In the genomic region with DNA sequence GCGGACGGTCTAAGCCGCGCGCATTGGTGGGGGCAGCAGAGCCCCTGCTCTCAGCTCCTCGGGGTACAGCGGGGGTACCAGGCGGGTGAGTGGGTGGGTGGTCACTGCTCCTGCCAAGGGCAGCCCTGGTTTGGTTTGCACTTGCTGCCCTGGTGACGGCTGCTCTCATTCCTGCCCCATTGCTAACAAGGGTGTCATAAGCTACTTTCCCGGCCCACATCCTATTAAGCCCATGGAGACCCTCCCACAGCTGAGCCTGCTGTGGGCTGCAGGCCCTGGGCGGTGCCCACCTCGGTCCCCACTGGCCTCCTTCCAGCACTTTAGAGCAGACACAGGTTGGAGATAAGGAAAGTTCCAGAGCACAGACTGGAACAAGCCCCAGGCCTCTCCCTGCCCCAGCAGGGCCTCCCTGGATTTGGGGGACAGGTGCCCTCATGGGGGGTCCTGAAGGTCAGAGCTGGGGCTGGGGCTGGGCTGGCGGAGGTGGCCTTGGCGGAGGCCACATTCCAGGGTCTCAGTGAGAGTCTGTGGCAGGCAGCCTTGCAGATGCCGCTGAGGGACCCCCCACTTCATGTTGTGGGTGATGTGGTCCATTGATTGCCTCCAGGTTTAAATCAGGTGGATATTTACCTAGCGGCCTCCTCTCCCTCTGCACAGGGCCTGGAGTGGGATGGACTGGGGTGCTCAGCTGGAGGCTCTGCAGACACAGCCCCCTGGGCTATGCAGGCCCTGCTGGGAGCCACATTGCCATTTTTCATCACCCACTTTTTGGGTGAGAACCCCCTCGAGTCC, we compare ENCODE assay signal across 19 cellular contexts. TPM values are rescaled to one million over a fixed set of nuclear protein-coding genes. Genes with fewer than 3 reads are reported as not detected.
DNase-seq lines count a peak whose midpoint lies in the region; ATAC-seq, FAIRE-seq and TF ChIP-seq lines count a peak whose summit lies in the region.
"Had no signal": no experiment of that assay in that cellular context is flagged by ENCODE, and none has a peak within 500 bp of the region (broad histone marks: within the 10 kb centered on the region; RNA-seq: fewer than 3 reads in every experiment).

No MANE protein-coding gene starts in this region.

- 76 to 78% methylated on average over 14 to 17 of the region's 17 CpGs for WGBS in esophagus, 2 donors

- TF ChIP-seq POLR2A in uterus (IDR thresholded peaks at IDR 0.05) (no peak), H54 (IDR thresholded peaks at IDR 0.05; ENCODE audit: low read depth, low read length) (no peak)

- peaks cover 56% of the 10 kb centered on the region for H3K4me1 Mint-ChIP-seq in nephron
- H3K4me1 Mint-ChIP-seq in stimulated activated effector memory CD8-positive, alpha-beta T cell treated with anti-CD3 and anti-CD28 coated beads, Interleukin-12 subunit alpha, Interleukin-12 subunit beta, amount 100 ng/mL, for 72 hours: no peaks in the 10 kb centered on the region

- no peaks in the 10 kb centered on the region for H3K9me3 Mint-ChIP-seq in nephron
- no peaks in the 10 kb centered on the region for H3K9me3 Mint-ChIP-seq in stimulated activated effector memory CD8-positive, alpha-beta T cell treated with anti-CD3 and anti-CD28 coated beads, Interleukin-12 subunit alpha, Interleukin-12 subunit beta, amount 100 ng/mL, for 72 hours
- H3K9me3 Mint-ChIP-seq: CD8-positive, alpha-beta T cell had no signal

- ATAC-seq in Right ventricle myocardium superior (ENCODE audit: poor library complexity): peak; percentile 3
- ATAC-seq in left ventricle myocardium superior: no peak
- no peak for ATAC-seq in stimulated activated effector memory CD8-positive, alpha-beta T cell treated with anti-CD3 and anti-CD28 coated beads, Interleukin-12 subunit alpha, Interleukin-12 subunit beta, amount 100 ng/mL, for 72 hours
- ATAC-seq: CD8-positive, alpha-beta T cell; GM12878 had no signal

- FAIRE-seq in H54 (lab: Jason Lieb, UNC): no peak
- FAIRE-seq: GM12878 had no signal

- no peak overlapping the region for H3K9ac ChIP-seq in MM.1S (ENCODE audit: low read length)

- H2AFZ ChIP-seq in MM.1S (ENCODE audit: low read length): no peak overlapping the region

- H3K27ac ChIP-seq in esophagus (ENCODE audit: low read depth in 2 of 2, low read length in 1 of 2) (peak overlapping the region; percentile 32 to 54), uterus (peak overlapping the region; percentile 33 to 68), MM.1S (ENCODE audit: low read length) (no peak overlapping the region)

- H3K9me3 ChIP-seq in esophagus (ENCODE audit: control insufficient read depth in 2 of 2, insufficient read depth in 1 of 2, low read depth in 1 of 2, low read length in 1 of 2) (no peaks in the 10 kb centered on the region), uterus (no peaks in the 10 kb centered on the region), MM.1S (replicated peaks; ENCODE audit: insufficient read depth, low read length) (no peaks in the 10 kb centered on the region)
- H3K9me3 ChIP-seq: tibial nerve had no signal

- no peaks in the 10 kb centered on the region for H3F3A ChIP-seq in MM.1S (ENCODE audit: insufficient read depth, low read length)

- H3K4me3 ChIP-seq in esophagus (ENCODE audit: low read depth in 1 of 2, low read length in 2 of 2) (no peak overlapping the region), uterus (no peak overlapping the region), MM.1S (ENCODE audit: low read length) (no peak overlapping the region)
- H3K4me3 ChIP-seq: GM12878, tibial nerve had no signal

- TF ChIP-seq CTCF in nephron (IDR thresholded peaks at IDR 0.05; ENCODE audit: unreplicated experiment in 3 of 3) (no peak), uterus (IDR thresholded peaks at IDR 0.05) (no peak), MM.1S (IDR thresholded peaks at IDR 0.05; ENCODE audit: low read length) (no peak)

- peaks cover 5 to 17% of the 10 kb centered on the region in 2 donors for H3K4me1 ChIP-seq in esophagus (ENCODE audit: control insufficient read depth in 2 of 2, insufficient read depth in 2 of 2, low read length in 1 of 2)
- H3K4me1 ChIP-seq in uterus: peaks cover 0 to 29% of the 10 kb centered on the region in 2 donors
- H3K4me1 ChIP-seq in MM.1S (ENCODE audit: low read length): no peaks in the 10 kb centered on the region

- no peak overlapping the region for H3K4me2 ChIP-seq in MM.1S (ENCODE audit: low read depth, low read length)

- H3K27ac Mint-ChIP-seq in nephron: peak overlapping the region; percentile 90 to 95 (median 94)
- H3K27ac Mint-ChIP-seq in stimulated activated effector memory CD8-positive, alpha-beta T cell treated with anti-CD3 and anti-CD28 coated beads, Interleukin-12 subunit alpha, Interleukin-12 subunit beta, amount 100 ng/mL, for 72 hours: no peak overlapping the region
- H3K27ac Mint-ChIP-seq: activated naive CD8-positive, alpha-beta T cell; CD8-positive, alpha-beta T cell had no signal

- H3K27me3 ChIP-seq in esophagus (ENCODE audit: control insufficient read depth in 1 of 2, insufficient read depth in 2 of 2, low read length in 2 of 2) (no peaks in the 10 kb centered on the region), uterus (no peaks in the 10 kb centered on the region), MM.1S (replicated peaks; ENCODE audit: insufficient read depth, low read length) (peaks cover 90% of the 10 kb centered on the region)
- H3K27me3 ChIP-seq: tibial nerve had no signal

- no peaks in the 10 kb centered on the region for H3K36me3 ChIP-seq in esophagus (ENCODE audit: control insufficient read depth in 2 of 2, insufficient read depth in 2 of 2, low read length in 1 of 2)
- no peaks in the 10 kb centered on the region for H3K36me3 ChIP-seq in uterus
- no peaks in the 10 kb centered on the region for H3K36me3 ChIP-seq in MM.1S (replicated peaks; ENCODE audit: insufficient read depth, low read length)
- H3K36me3 ChIP-seq: tibial nerve had no signal

- no peaks in the 10 kb centered on the region for H3K79me2 ChIP-seq in MM.1S (ENCODE audit: low read length)

- no peaks in the 10 kb centered on the region for H3K9me2 ChIP-seq in MM.1S (replicated peaks; ENCODE audit: insufficient read depth, low read length)

- H3K4me3 Mint-ChIP-seq in nephron: peak overlapping the region in 1 of 3 experiments; percentile 69
- H3K4me3 Mint-ChIP-seq in stimulated activated effector memory CD8-positive, alpha-beta T cell treated with anti-CD3 and anti-CD28 coated beads, Interleukin-12 subunit alpha, Interleukin-12 subunit beta, amount 100 ng/mL, for 72 hours: no peak overlapping the region
- H3K4me3 Mint-ChIP-seq: activated naive CD8-positive, alpha-beta T cell; CD8-positive, alpha-beta T cell had no signal

- H3K27me3 Mint-ChIP-seq in nephron (ENCODE audit: low read depth): no peaks in the 10 kb centered on the region
- H3K27me3 Mint-ChIP-seq: activated naive CD8-positive, alpha-beta T cell had no signal

- DNase-seq in Right ventricle myocardium superior (no peak), left ventricle myocardium superior (no peak), uterus (no peak), H54 (ENCODE audit: insufficient read length, low spot score) (no peak), MM.1S (no peak)
- no peak for DNase-seq in stimulated activated effector memory CD8-positive, alpha-beta T cell treated with anti-CD3 and anti-CD28 coated beads, Interleukin-12 subunit alpha, Interleukin-12 subunit beta, amount 100 ng/mL, for 72 hours (ENCODE audit: low spot score in 2 of 2)
- DNase-seq: activated CD4-positive, CD25-positive, alpha-beta regulatory T cell; activated T-cell treated with anti-CD3 and anti-CD28 coated beads for 4 hours; CD8-positive, alpha-beta T cell; cortex of kidney; NCI-H146; NCI-H446; occipital lobe; SW 1271 had no signal

- intact Hi-C loops in Right ventricle myocardium superior (cut with DNase I): loop anchor here (10.0 kb wide), 1 partner anchor 277 kb away; no protein-coding TSS in a partner anchor
- intact Hi-C loops in left ventricle myocardium superior (cut with micrococcal nuclease): no loop called here
- intact Hi-C loops in uterus (cut with DNase I; ENCODE audit: low total_unique reads): no loop called here

- H3K36me3 Mint-ChIP-seq in nephron (ENCODE audit: low read depth): no peaks in the 10 kb centered on the region
- no peaks in the 10 kb centered on the region for H3K36me3 Mint-ChIP-seq in stimulated activated effector memory CD8-positive, alpha-beta T cell treated with anti-CD3 and anti-CD28 coated beads, Interleukin-12 subunit alpha, Interleukin-12 subunit beta, amount 100 ng/mL, for 72 hours
- H3K36me3 Mint-ChIP-seq: activated naive CD8-positive, alpha-beta T cell; CD8-positive, alpha-beta T cell had no signal

- H4K20me1 ChIP-seq in MM.1S (ENCODE audit: insufficient read depth, low read length): no peaks in the 10 kb centered on the region

RNA-seq across cellular contexts. Expression of gene COL18A1, which starts 27.0 kb away (rescaled TPM):
- total RNA-seq in Right ventricle myocardium superior (44.2 TPM), left ventricle myocardium superior (52.4 TPM), uterus (100 to 1,000 TPM in 3 of 4 donors, 10 to 100 TPM in 1; 73.0 to 223 (median 152) TPM)
- polyA plus RNA-seq in esophagus: 10 to 100 TPM; 29.7 to 29.9 TPM
